1 cellular context compared by ENCODE assay signal in genomic region chr20:2839732-2840137, GRCh38.
TF ChIP-seq lines count a peak whose summit lies in the region.

No MANE protein-coding gene starts in this region.

TF ChIP-seq in SK-N-SH treated with all-trans-retinoic acid at 6 μM for 48 hours, 23 proteins besides CTCF, POLR2A, EP300 and RAD21 (continued from another document):
- TF ChIP-seq CREB5 (CRISPR knock-in tag; IDR thresholded peaks at IDR 0.05; ENCODE audit: low read depth) (no peak), ZNF8 (CRISPR knock-in tag; IDR thresholded peaks at IDR 0.05) (no peak), CSDC2 (CRISPR knock-in tag; IDR thresholded peaks at IDR 0.05) (no peak), TSHZ2 (CRISPR knock-in tag; IDR thresholded peaks at IDR 0.05) (no peak), ARNTL (CRISPR knock-in tag; IDR thresholded peaks at IDR 0.05; ENCODE audit: borderline replicate concordance, low read depth) (no peak), TCF4 (CRISPR knock-in tag; IDR thresholded peaks at IDR 0.05; ENCODE audit: borderline replicate concordance) (no peak), ZFP3 (CRISPR knock-in tag; IDR thresholded peaks at IDR 0.05) (no peak), ZC3H10 (CRISPR knock-in tag; IDR thresholded peaks at IDR 0.05) (no peak), PATZ1 (CRISPR knock-in tag; IDR thresholded peaks at IDR 0.05; ENCODE audit: borderline replicate concordance) (no peak), RARB (CRISPR knock-in tag; IDR thresholded peaks at IDR 0.05) (no peak), GLIS3 (CRISPR knock-in tag; IDR thresholded peaks at IDR 0.05) (no peak), PPARA (CRISPR knock-in tag; IDR thresholded peaks at IDR 0.05; ENCODE audit: borderline replicate concordance) (no peak), BACH2 (CRISPR knock-in tag; IDR thresholded peaks at IDR 0.05; ENCODE audit: borderline replicate concordance) (no peak), ESRRG (CRISPR knock-in tag; IDR thresholded peaks at IDR 0.05) (no peak), POU6F1 (CRISPR knock-in tag; IDR thresholded peaks at IDR 0.05; ENCODE audit: borderline replicate concordance, low read depth) (no peak)
TF ChIP-seq in SK-N-SH treated with all-trans-retinoic acid at 6 μM for 48 hours: peak in this region for 0.
